In genomic region chr1:38178236-38178635, GRCh38 we compare ENCODE assay signal across 19 cellular contexts.
"Had no signal": no experiment of that assay in that cellular context is flagged by ENCODE, and none has a peak within 500 bp of the region (broad histone marks: within the 10 kb centered on the region; RNA-seq: fewer than 3 reads in every experiment).

No MANE protein-coding gene starts in this region.

- ATAC-seq: gastroesophageal sphincter; lower lobe of right lung; natural killer cell treated with Interleukin-12 subunit alpha and Interleukin-12 subunit beta and Interleukin-15 and Interleukin-18, amount 100 ng/mL, for 72 hours; stimulated activated effector memory CD8-positive, alpha-beta T cell treated with anti-CD3 and anti-CD28 coated beads, Interleukin-12 subunit alpha, Interleukin-12 subunit beta, amount 100 ng/mL, for 72 hours; stimulated activated naive CD8-positive, alpha-beta T cell treated with anti-CD3 and anti-CD28 coated beads, Interleukin-15, Interleukin-2, amounts not matched to agents 100 U/mL and 50 U/mL, for 24 hours had no signal

- DNase-seq: dermis blood vessel endothelial cell; esophagus squamous epithelium; foreskin fibroblast; glutamatergic neuron; left ventricle myocardium inferior; lower lobe of right lung; mesenchymal stem cell; midbrain; nucleus accumbens; ovary; stimulated activated CD4-positive, alpha-beta T cell treated with anti-CD3 and anti-CD28 coated beads, Interleukin-4, amount 100 ng/mL, for 1 hour; stimulated activated CD8-positive, alpha-beta memory T cell treated with anti-CD3 and anti-CD28 coated beads, Interleukin-4, amount 100 ng/mL, for 48 hours; stimulated activated naive CD8-positive, alpha-beta T cell treated with anti-CD3 and anti-CD28 coated beads, Interleukin-15, Interleukin-2, amounts not matched to agents 100 U/mL and 50 U/mL, for 24 hours; tibial artery; upper lobe of left lung; uterus had no signal
